ENCODE assay signal across 10 cellular contexts in genomic region chr2:111900859-111901258, GRCh38. TPM values are rescaled to one million over a fixed set of nuclear protein-coding genes. Genes with fewer than 3 reads are reported as not detected.
DNase-seq lines count a peak whose midpoint lies in the region; ATAC-seq and TF ChIP-seq lines count a peak whose summit lies in the region.
"Had no signal": no experiment of that assay in that cellular context is flagged by ENCODE, and none has a peak within 500 bp of the region (broad histone marks: within the 10 kb centered on the region; RNA-seq: fewer than 3 reads in every experiment).

No MANE protein-coding gene starts in this region.

- no peaks in the 10 kb centered on the region for H3K36me3 ChIP-seq in neural cell (ENCODE audit: insufficient read depth, low read length)
- H3K36me3 ChIP-seq: pancreas had no signal

- no peak for ATAC-seq in HG02588 (IDR thresholded peaks at IDR 0.05; ENCODE audit: unreplicated experiment)
- ATAC-seq: pancreas had no signal

- no peaks in the 10 kb centered on the region for H4K20me1 ChIP-seq in neural cell (ENCODE audit: insufficient read depth)

- H3K36me3 Mint-ChIP-seq in chondrocyte (ENCODE audit: low read depth) (no peaks in the 10 kb centered on the region), immature natural killer cell (no peaks in the 10 kb centered on the region)

- no peaks in the 10 kb centered on the region for H3K9me2 ChIP-seq in neural cell (ENCODE audit: insufficient read depth, low read length)

- H3K4me3 ChIP-seq in neural cell (ENCODE audit: low read length), result no peak overlapping the region
- H3K4me3 ChIP-seq: pancreas had no signal

- DNase-seq in NCI-H2107 treated with DMSO at 0.1 percent for 48 hours (lab: John Stamatoyannopoulos, UW; ENCODE audit: unreplicated experiment) (peak; percentile 55), NCI-H2107 (lab: John Stamatoyannopoulos, UW) (no peak), NCI-H2227 treated with DMSO at 0.1 percent for 48 hours (lab: John Stamatoyannopoulos, UW) (peak; percentile 28), chondrocyte (ENCODE audit: low spot score) (no peak), immature natural killer cell (no peak)
- DNase-seq in activated CD4-positive, CD25-positive, alpha-beta regulatory T cell (lab: John Stamatoyannopoulos, UW), result no peak

- TF ChIP-seq RAD21 in neural cell (conservative IDR thresholded peaks at IDR 0.05), result no peak

- TF ChIP-seq CTCF in chondrocyte (IDR thresholded peaks at IDR 0.05) (peak; percentile 76), neural cell (IDR thresholded peaks at IDR 0.05; ENCODE audit: poor library complexity, severe bottlenecking) (peak; percentile 36)

- H3K9me3 Mint-ChIP-seq in chondrocyte (ENCODE audit: low read depth) (no peaks in the 10 kb centered on the region), immature natural killer cell (no peaks in the 10 kb centered on the region)

- no peaks in the 10 kb centered on the region for H3K27me3 Mint-ChIP-seq in chondrocyte (ENCODE audit: low read depth)
- peaks cover 2 to 15% (median 4%) of the 10 kb centered on the region in 3 donors for H3K27me3 Mint-ChIP-seq in immature natural killer cell (ENCODE audit: low read depth in 3 of 3)

- no peaks in the 10 kb centered on the region for H3K79me2 ChIP-seq in neural cell (replicated peaks; ENCODE audit: insufficient read depth, low read length)

- H3K4me1 Mint-ChIP-seq in chondrocyte (ENCODE audit: low read depth), result peaks cover 23% of the 10 kb centered on the region
- H3K4me1 Mint-ChIP-seq in immature natural killer cell, result peaks cover 11 to 16% of the 10 kb centered on the region in 2 donors

- no peaks in the 10 kb centered on the region for H3F3A ChIP-seq in neural cell (ENCODE audit: insufficient read depth, low read length, poor library complexity, severe bottlenecking)

- no peak for TF ChIP-seq EP300 in neural cell (conservative IDR thresholded peaks at IDR 0.05; ENCODE audit: poor library complexity, severe bottlenecking)

- H3K9ac ChIP-seq in neural cell (ENCODE audit: low read length), result no peak overlapping the region

- no peaks in the 10 kb centered on the region for H3K9me3 ChIP-seq in neural cell (ENCODE audit: low read length)
- H3K9me3 ChIP-seq: pancreas had no signal

- no peak overlapping the region for H3K27ac Mint-ChIP-seq in chondrocyte (ENCODE audit: unreplicated experiment)
- no peak overlapping the region for H3K27ac Mint-ChIP-seq in immature natural killer cell

- peaks cover 36% of the 10 kb centered on the region for H3K27me3 ChIP-seq in neural cell (ENCODE audit: insufficient read depth, low read depth, low read length)
- H3K27me3 ChIP-seq: pancreas had no signal

- no peak overlapping the region for H2AFZ ChIP-seq in neural cell (ENCODE audit: low read depth, low read length)

- H3K27ac ChIP-seq in neural cell (ENCODE audit: low read length), result no peak overlapping the region
- H3K27ac ChIP-seq: BLaER1 treated with 17β-estradiol and CSF1 and Interleukin-3, amounts not matched to agents 10 nM and 100 nM; pancreas had no signal

- no peak overlapping the region for H3K4me2 ChIP-seq in neural cell (ENCODE audit: low read length)

- H3K4me3 Mint-ChIP-seq in chondrocyte (ENCODE audit: unreplicated experiment) (no peak overlapping the region), immature natural killer cell (peak overlapping the region in 1 of 5 donors; percentile 20)

TF ChIP-seq in neural cell, 6 proteins besides CTCF, POLR2A, EP300 and RAD21:
- TF ChIP-seq MXI1 (conservative IDR thresholded peaks at IDR 0.05; ENCODE audit: poor library complexity, severe bottlenecking) (no peak), SMC3 (conservative IDR thresholded peaks at IDR 0.05; ENCODE audit: poor library complexity) (no peak), TAF1 (IDR thresholded peaks at IDR 0.05; ENCODE audit: low read depth) (no peak), POLR2AphosphoS5 (IDR thresholded peaks at IDR 0.05) (no peak), REST (IDR thresholded peaks at IDR 0.05; ENCODE audit: borderline replicate concordance) (no peak), EZH2 (IDR thresholded peaks at IDR 0.05; ENCODE audit: borderline replicate concordance, insufficient read depth, low read length, poor library complexity, severe bottlenecking) (no peak)

RNA-seq across cellular contexts. Expression of gene MERTK, which starts 2.5 kb away (rescaled TPM):
- 3.1 to 6.4 TPM (median 3.2 TPM) in 3 replicates for total RNA-seq in chondrocyte
- polyA plus RNA-seq in neural cell (0.16 and 0.53 TPM in 2 replicates), immature natural killer cell (under 1 TPM in 1 of 3 donors, not detected in 2; 0.27 TPM)
- polyA minus RNA-seq in neural cell, result 0.24 and 0.35 TPM in 2 replicates

RNA-seq across cellular contexts. Expression of gene ANAPC1, which starts 16.9 kb away (rescaled TPM):
- total RNA-seq in chondrocyte, result 20.7 to 33.9 TPM (median 21.7 TPM) in 3 replicates
- polyA plus RNA-seq in neural cell (13.8 and 26.5 TPM in 2 replicates), immature natural killer cell (10 to 100 TPM in 2 of 3 donors, 1 to 10 TPM in 1; 9.0 to 20.8 (median 13.7) TPM)
- 49.9 and 71.1 TPM in 2 replicates for polyA minus RNA-seq in neural cell

Comparison
In these comparisons a context has a peak if more than half of its experiments do, and no peak if none do; other contexts are left out.
1. DNase-seq: peak in NCI-H2107 treated with DMSO at 0.1 percent for 48 hours (single experiment) and NCI-H2227 treated with DMSO at 0.1 percent for 48 hours (single experiment); none in NCI-H2107 (single experiment), chondrocyte (single experiment), immature natural killer cell (0 of 3) and activated CD4-positive, CD25-positive, alpha-beta regulatory T cell (0 of 4).